Comparison of ENCODE assay signal across 18 cellular contexts in the genomic region with DNA sequence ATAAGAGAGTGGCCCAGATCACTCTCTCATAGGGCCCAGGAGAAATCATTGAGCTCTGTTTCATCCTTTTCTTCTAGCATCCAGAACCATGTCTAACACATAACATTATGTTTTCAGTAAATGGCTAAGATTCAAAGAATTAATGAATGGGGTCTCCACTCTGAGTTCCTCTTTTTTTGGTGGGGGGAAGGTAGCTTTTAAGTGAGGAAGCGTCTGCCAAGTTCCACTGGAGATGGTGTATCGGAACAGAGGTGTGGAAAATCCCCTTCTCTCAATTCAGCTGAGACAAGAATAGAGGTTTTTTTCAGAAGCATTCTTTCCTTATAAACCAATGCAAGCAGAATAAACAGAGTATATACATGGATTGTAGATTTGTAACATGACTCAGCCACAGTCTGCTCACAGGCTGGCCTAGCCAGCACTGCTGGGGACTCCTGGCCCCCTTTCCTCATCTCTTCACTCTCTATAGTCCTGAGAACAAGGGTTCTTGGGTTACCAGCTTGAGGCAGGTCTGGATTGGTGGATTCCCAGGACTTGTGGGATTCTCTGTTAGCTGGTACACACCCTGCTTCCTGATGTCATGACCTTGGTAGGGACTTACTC.
A peak's percentile ranks its signal among the peaks of the same experiment; 100 is the strongest.
DNase-seq lines count a peak whose midpoint lies in the region; ATAC-seq and TF ChIP-seq lines count a peak whose summit lies in the region.
"Had no signal": no experiment of that assay in that cellular context is flagged by ENCODE, and none has a peak within 500 bp of the region (broad histone marks: within the 10 kb centered on the region; RNA-seq: fewer than 3 reads in every experiment).

No MANE protein-coding gene starts in this region.

- POLR2A ChIA-PET in CD4-positive, alpha-beta T cell (lab: Charles Lee): interaction anchor here (0.6 to 1.9 kb wide), 3 partner anchors 8 to 113 kb away, joined by 3 to 6 read pairs (median 5); no protein-coding TSS in a partner anchor
- POLR2A ChIA-PET in T-cell (lab: Charles Lee): interaction anchor here (0.5 to 0.6 kb wide), 2 partner anchors 12 to 1531 kb away, joined by 3 to 5 read pairs; no protein-coding TSS in a partner anchor

- H3K4me3 Mint-ChIP-seq in CD4-positive, alpha-beta T cell: no peak overlapping the region
- H3K4me3 Mint-ChIP-seq in T-cell (no peak overlapping the region), endodermal cell (no peak overlapping the region)

- H3K27me3 ChIP-seq in CD4-positive, alpha-beta T cell (ENCODE audit: control insufficient read depth, insufficient read depth, low read length): no peaks in the 10 kb centered on the region
- peaks cover 10% of the 10 kb centered on the region for H3K27me3 ChIP-seq in endodermal cell (ENCODE audit: control insufficient read depth, insufficient read depth, low read length, poor library complexity, severe bottlenecking)
- H3K27me3 ChIP-seq: BE2C, suprapubic skin had no signal

- H3K36me3 Mint-ChIP-seq in CD4-positive, alpha-beta T cell (ENCODE audit: low read depth): peaks cover 5% of the 10 kb centered on the region
- peaks cover 20% of the 10 kb centered on the region for H3K36me3 Mint-ChIP-seq in T-cell
- no peaks in the 10 kb centered on the region for H3K36me3 Mint-ChIP-seq in endodermal cell (ENCODE audit: low read depth)
- H3K36me3 Mint-ChIP-seq: naive thymus-derived CD8-positive, alpha-beta T cell had no signal

- WGBS in endodermal cell (ENCODE audit: insufficient coverage in 1 of 2, insufficient read length in 1 of 2), 2 experiments: 80% methylated on average over 1 of the region's 2 CpGs; no CpG with 5 or more reads in 1 of the 2 experiments

- no peak for ATAC-seq in CD4-positive, alpha-beta T cell (ENCODE audit: poor library complexity)
- ATAC-seq in T-cell (replicated peaks in 1 of 4) (no peak), HG03108 (IDR thresholded peaks at IDR 0.05; ENCODE audit: unreplicated experiment) (no peak)
- ATAC-seq: naive thymus-derived CD8-positive, alpha-beta T cell had no signal

- DNase-seq in CD4-positive, alpha-beta T cell: no peak
- no peak for DNase-seq in T-cell
- DNase-seq in endodermal cell: peak; percentile 17
- DNase-seq in non-pigmented ciliary epithelial cell (ENCODE audit: low read depth): peak; percentile 47
- DNase-seq in OCI-M1 (lab: John Stamatoyannopoulos, UW): no peak
- DNase-seq in kidney tubule cell (ENCODE audit: low spot score): no peak
- DNase-seq in MV-4-11 (lab: John Stamatoyannopoulos, UW): no peak
- DNase-seq: BE2C; DMS79; naive thymus-derived CD8-positive, alpha-beta T cell; NCI-H146; NCI-H446 treated with DMSO at 0.1 percent for 48 hours; SIG-M5; T1000 had no signal

- peak overlapping the region; percentile 59 for H3K27ac Mint-ChIP-seq in CD4-positive, alpha-beta T cell
- H3K27ac Mint-ChIP-seq in T-cell: peak overlapping the region; percentile 45 to 58
- no peak overlapping the region for H3K27ac Mint-ChIP-seq in endodermal cell
- H3K27ac Mint-ChIP-seq: activated T-helper 2 cell treated with anti-CD3 and anti-CD28 coated beads, Interferon-gamma antibody, Interleukin-2, Interleukin-4, amounts not matched to agents 10 μg/mL and 5 μg/mL and 100 μg/mL, durations not matched to agents 14 hours and 24 hours and 36 hours had no signal

- peaks cover 61% of the 10 kb centered on the region for H3K4me1 Mint-ChIP-seq in CD4-positive, alpha-beta T cell (ENCODE audit: low read depth)
- H3K4me1 Mint-ChIP-seq in T-cell (peaks cover 37 to 78% (median 45%) of the 10 kb centered on the region in 3 donors), endodermal cell (peaks cover 7% of the 10 kb centered on the region)

- H3K4me1 ChIP-seq in endodermal cell (ENCODE audit: control insufficient read depth, insufficient read depth, low read length): no peaks in the 10 kb centered on the region
- H3K4me1 ChIP-seq: BE2C had no signal

- H3K27ac ChIP-seq in CD4-positive, alpha-beta T cell (ENCODE audit: low read depth, low read length): no peak overlapping the region
- no peak overlapping the region for H3K27ac ChIP-seq in endodermal cell (ENCODE audit: low read depth, low read length)
- H3K27ac ChIP-seq: KMS-11, suprapubic skin had no signal

- intact Hi-C loops in CD4-positive, alpha-beta T cell (cut with DNase I, micrococcal nuclease): no loop called here

- no peaks in the 10 kb centered on the region for H3K27me3 Mint-ChIP-seq in CD4-positive, alpha-beta T cell
- H3K27me3 Mint-ChIP-seq in T-cell: no peaks in the 10 kb centered on the region
- peaks cover 46% of the 10 kb centered on the region for H3K27me3 Mint-ChIP-seq in endodermal cell (ENCODE audit: insufficient read depth)

- CTCF ChIA-PET in CD4-positive, alpha-beta T cell (lab: Charles Lee): no interaction called here
- CTCF ChIA-PET in T-cell (lab: Charles Lee): interaction anchor here in 1 of 2 donors (0.5 to 1.7 kb wide), 2 partner anchors 36 to 62 kb away, joined by 4 to 5 read pairs; no protein-coding TSS in a partner anchor

- no peak for TF ChIP-seq CTCF in CD4-positive, alpha-beta T cell (IDR thresholded peaks at IDR 0.05)
- no peak for TF ChIP-seq CTCF in endodermal cell (conservative IDR thresholded peaks at IDR 0.05)

- no peaks in the 10 kb centered on the region for H3K9me3 Mint-ChIP-seq in CD4-positive, alpha-beta T cell
- H3K9me3 Mint-ChIP-seq in T-cell: no peaks in the 10 kb centered on the region
- H3K9me3 Mint-ChIP-seq in endodermal cell: peaks cover 4% of the 10 kb centered on the region
- H3K9me3 Mint-ChIP-seq: activated T-helper 2 cell treated with anti-CD3 and anti-CD28 coated beads, Interferon-gamma antibody, Interleukin-2, Interleukin-4, amounts not matched to agents 10 μg/mL and 5 μg/mL and 100 μg/mL, durations not matched to agents 14 hours and 24 hours and 36 hours had no signal

- H3K9me3 ChIP-seq in CD4-positive, alpha-beta T cell (ENCODE audit: control insufficient read depth, low read length): no peaks in the 10 kb centered on the region
- H3K9me3 ChIP-seq in endodermal cell (ENCODE audit: control insufficient read depth, low read length): no peaks in the 10 kb centered on the region
- H3K9me3 ChIP-seq: BE2C, suprapubic skin had no signal

- peaks cover 4% of the 10 kb centered on the region for H3K36me3 ChIP-seq in endodermal cell (ENCODE audit: control insufficient read depth, insufficient read depth, low read length)
- H3K36me3 ChIP-seq: BE2C, suprapubic skin had no signal

- no peak overlapping the region for H3K9ac ChIP-seq in endodermal cell (ENCODE audit: extremely low read depth, low read length, poor library complexity, severe bottlenecking)
- H3K9ac ChIP-seq: KMS-11 had no signal

- no peak overlapping the region for H3K4me3 ChIP-seq in endodermal cell (ENCODE audit: low read length)
- H3K4me3 ChIP-seq: suprapubic skin had no signal

Comparison
In these comparisons a context has a peak if more than half of its experiments do, and no peak if none do; other contexts are left out.
1. DNase-seq: peak in endodermal cell (single experiment) and non-pigmented ciliary epithelial cell (single experiment); none in CD4-positive, alpha-beta T cell (0 of 10), T-cell (0 of 34), OCI-M1 (single experiment), kidney tubule cell (single experiment) and MV-4-11 (single experiment).